ENCODE assay signal across 14 cellular contexts in genomic region chr21:14527690-14528652, GRCh38. TPM values are rescaled to one million over a fixed set of nuclear protein-coding genes. Genes with fewer than 3 reads are reported as not detected.
A peak's percentile ranks its signal among the peaks of the same experiment; 100 is the strongest.
DNase-seq lines count a peak whose midpoint lies in the region; ATAC-seq and TF ChIP-seq lines count a peak whose summit lies in the region.
"Had no signal": no experiment of that assay in that cellular context is flagged by ENCODE, and none has a peak within 500 bp of the region (broad histone marks: within the 10 kb centered on the region; RNA-seq: fewer than 3 reads in every experiment).

No MANE protein-coding gene starts in this region.

- POLR2A ChIA-PET in MCF 10A (lab: Yijun Ruan, JAX) (no interaction called here), PC-3 (lab: Charles Lee; ENCODE audit: unreplicated experiment) (no interaction called here)

- H3K27me3 Mint-ChIP-seq in MCF 10A (ENCODE audit: insufficient read depth, unreplicated experiment), result no peaks in the 10 kb centered on the region
- H3K27me3 Mint-ChIP-seq in dendritic cell treated with granulocyte-macrophage colony-stimulating factor and Interleukin-4, amounts not matched to agents 40 ng/mL and 50 ng/mL, for 4 days, result no peaks in the 10 kb centered on the region
- H3K27me3 Mint-ChIP-seq: brain had no signal

- CTCF ChIA-PET in MCF 10A (lab: Yijun Ruan, JAX) (interaction anchor here (0.6 to 0.7 kb wide), 3 partner anchors 35 to 234 kb away, joined by 4 read pairs; no protein-coding TSS in a partner anchor), mammary epithelial cell (lab: Charles Lee; ENCODE audit: low non-redundant PET) (no interaction called here), PC-3 (lab: Charles Lee) (no interaction called here)

- H3K9me2 ChIP-seq in PC-3 (replicated peaks; ENCODE audit: low read length), result no peaks in the 10 kb centered on the region

- H3K27ac ChIP-seq in mammary epithelial cell (ENCODE audit: insufficient read depth, low read depth, low read length) (no peak overlapping the region), PC-3 (ENCODE audit: low read length) (no peak overlapping the region), stomach (peak overlapping the region in 3 of 5 donors; percentile 10 to 48 (median 34))
- H3K27ac ChIP-seq: BLaER1 had no signal

- H3K4me1 ChIP-seq in mammary epithelial cell (ENCODE audit: insufficient read depth, low read length), result no peaks in the 10 kb centered on the region
- H3K4me1 ChIP-seq in PC-3 (ENCODE audit: insufficient read depth, low read length), result peaks cover 4% of the 10 kb centered on the region
- peaks cover 0 to 22% (median 0%) of the 10 kb centered on the region in 4 donors for H3K4me1 ChIP-seq in stomach
- H3K4me1 ChIP-seq: BLaER1 had no signal

- DNase-seq in MCF 10A (ENCODE audit: unreplicated experiment), result no peak
- no peak for DNase-seq in mammary epithelial cell
- DNase-seq in PC-3, result no peak
- no peak for DNase-seq in stomach
- no peak for DNase-seq in iPS-NIHi11 (ENCODE audit: low spot score)
- no peak for DNase-seq in NCI-H774 (lab: John Stamatoyannopoulos, UW)
- no peak for DNase-seq in globus pallidus (ENCODE audit: low spot score)
- DNase-seq: activated CD4-positive, alpha-beta T cell treated with anti-CD3 and anti-CD28 coated beads, Interleukin-2, amount 50 U/mL, for 48 hours; NCI-H2081 had no signal

- H3K4me1 Mint-ChIP-seq in MCF 10A (ENCODE audit: insufficient read depth, unreplicated experiment), result peaks cover 17% of the 10 kb centered on the region
- peaks cover 41% of the 10 kb centered on the region for H3K4me1 Mint-ChIP-seq in dendritic cell treated with granulocyte-macrophage colony-stimulating factor and Interleukin-4, amounts not matched to agents 40 ng/mL and 50 ng/mL, for 4 days (ENCODE audit: low read depth)

- no peaks in the 10 kb centered on the region for H3K9me3 ChIP-seq in mammary epithelial cell (replicated peaks; ENCODE audit: insufficient read depth, low read length)
- no peaks in the 10 kb centered on the region for H3K9me3 ChIP-seq in PC-3 (ENCODE audit: low read length)
- no peaks in the 10 kb centered on the region for H3K9me3 ChIP-seq in stomach
- H3K9me3 ChIP-seq: BLaER1 had no signal

- TF ChIP-seq CTCF in MCF 10A (IDR thresholded peaks at IDR 0.05; ENCODE audit: unreplicated experiment) (no peak), mammary epithelial cell (conservative IDR thresholded peaks at IDR 0.05 in 1 of 2, IDR thresholded peaks at IDR 0.05 in 1 of 2; ENCODE audit: extremely low read depth in 1 of 2, insufficient read depth in 1 of 2, low read depth in 1 of 2, low read length in 2 of 2) (no peak), PC-3 (conservative IDR thresholded peaks at IDR 0.05; ENCODE audit: low read depth, low read length) (no peak), stomach (IDR thresholded peaks at IDR 0.05) (no peak)

- H3K36me3 ChIP-seq in mammary epithelial cell (ENCODE audit: insufficient read depth, low read length) (no peaks in the 10 kb centered on the region), PC-3 (ENCODE audit: low read depth, low read length) (no peaks in the 10 kb centered on the region), stomach (no peaks in the 10 kb centered on the region)
- H3K36me3 ChIP-seq: BLaER1 had no signal

- no peaks in the 10 kb centered on the region for H4K20me1 ChIP-seq in mammary epithelial cell (ENCODE audit: insufficient read depth, low read length)
- H4K20me1 ChIP-seq in PC-3 (ENCODE audit: low read length), result no peaks in the 10 kb centered on the region
- H4K20me1 ChIP-seq: BLaER1 had no signal

- WGBS in mammary epithelial cell (ENCODE audit: low coverage, missing lambda C conversion rate), result 51% methylated on average over 2 of the region's 2 CpGs
- 69 to 84% (median 74%) methylated on average over 2 of the region's 2 CpGs for WGBS in stomach, 5 donors

- no peaks in the 10 kb centered on the region for H3F3A ChIP-seq in PC-3 (ENCODE audit: low read length, unreplicated experiment)

- no peak overlapping the region for H2AFZ ChIP-seq in mammary epithelial cell (ENCODE audit: low read depth, low read length)
- peak overlapping the region; percentile 33 for H2AFZ ChIP-seq in PC-3 (ENCODE audit: low read length)

- TF ChIP-seq EP300 in stomach (IDR thresholded peaks at IDR 0.05), result no peak

- peak overlapping the region; percentile 63 for H3K27ac Mint-ChIP-seq in MCF 10A (ENCODE audit: low read depth, unreplicated experiment)
- H3K27ac Mint-ChIP-seq in dendritic cell treated with granulocyte-macrophage colony-stimulating factor and Interleukin-4, amounts not matched to agents 40 ng/mL and 50 ng/mL, for 4 days, result peak overlapping the region; percentile 80
- H3K27ac Mint-ChIP-seq: brain had no signal

- ATAC-seq in PC-3, result no peak

- intact Hi-C loops in MCF 10A (cut with micrococcal nuclease) (no loop called here), mammary epithelial cell (cut with micrococcal nuclease) (no loop called here), PC-3 (cut with micrococcal nuclease) (no loop called here), stomach (cut with DNase I; ENCODE audit: low total_unique reads) (no loop called here)
- intact Hi-C loops in dendritic cell treated with granulocyte-macrophage colony-stimulating factor and Interleukin-4, amounts not matched to agents 40 ng/mL and 50 ng/mL, for 4 days (cut with micrococcal nuclease), result no loop called here

- H3K9ac ChIP-seq in mammary epithelial cell (ENCODE audit: insufficient read depth, low read length) (no peak overlapping the region), PC-3 (ENCODE audit: low read length) (no peak overlapping the region)
- H3K9ac ChIP-seq: BLaER1 had no signal

- in situ Hi-C loops in mammary epithelial cell (cut with MboI; ENCODE audit: low sequenced_read_pairs in 2 of 2), result no loop called here

- no peaks in the 10 kb centered on the region for H3K79me2 ChIP-seq in mammary epithelial cell (ENCODE audit: insufficient read depth, low read length)
- no peaks in the 10 kb centered on the region for H3K79me2 ChIP-seq in PC-3 (ENCODE audit: low read length)

- BruUV-seq in MCF 10A (replicated peaks; lab: Mats Ljungman, UMichigan) (no TSS peak), mammary epithelial cell (replicated peaks; lab: Mats Ljungman, UMichigan) (no TSS peak), PC-3 (replicated peaks; lab: Mats Ljungman, UMichigan) (no TSS peak)

- H3K4me2 ChIP-seq in mammary epithelial cell (ENCODE audit: insufficient read depth, low read depth, low read length) (no peak overlapping the region), PC-3 (ENCODE audit: low read length) (peak overlapping the region; percentile 17; the same call in 1 of the 2 replicates)
- H3K4me2 ChIP-seq: BLaER1 had no signal

- H3K36me3 Mint-ChIP-seq in MCF 10A (ENCODE audit: insufficient read depth, unreplicated experiment), result peaks cover 6% of the 10 kb centered on the region
- peaks cover 26% of the 10 kb centered on the region for H3K36me3 Mint-ChIP-seq in dendritic cell treated with granulocyte-macrophage colony-stimulating factor and Interleukin-4, amounts not matched to agents 40 ng/mL and 50 ng/mL, for 4 days (ENCODE audit: low read depth)
- H3K36me3 Mint-ChIP-seq: brain had no signal

- H3K4me3 ChIP-seq in mammary epithelial cell (replicated peaks in 1 of 3; ENCODE audit: insufficient read depth in 1 of 3, low read depth in 2 of 3, low read length in 3 of 3) (no peak overlapping the region), PC-3 (ENCODE audit: low read length) (no peak overlapping the region), stomach (no peak overlapping the region)
- H3K4me3 ChIP-seq: BLaER1 had no signal

- no peak overlapping the region for H3K4me3 Mint-ChIP-seq in MCF 10A (ENCODE audit: unreplicated experiment)
- peak overlapping the region; percentile 36 for H3K4me3 Mint-ChIP-seq in dendritic cell treated with granulocyte-macrophage colony-stimulating factor and Interleukin-4, amounts not matched to agents 40 ng/mL and 50 ng/mL, for 4 days
- H3K4me3 Mint-ChIP-seq: brain had no signal

- H3K9me3 Mint-ChIP-seq in MCF 10A (ENCODE audit: unreplicated experiment), result peaks cover 5% of the 10 kb centered on the region
- no peaks in the 10 kb centered on the region for H3K9me3 Mint-ChIP-seq in dendritic cell treated with granulocyte-macrophage colony-stimulating factor and Interleukin-4, amounts not matched to agents 40 ng/mL and 50 ng/mL, for 4 days
- H3K9me3 Mint-ChIP-seq: brain had no signal

- H3K27me3 ChIP-seq in mammary epithelial cell (ENCODE audit: insufficient read depth, low read length) (no peaks in the 10 kb centered on the region), PC-3 (ENCODE audit: low read length) (peaks cover 14% of the 10 kb centered on the region), stomach (no peaks in the 10 kb centered on the region)
- H3K27me3 ChIP-seq: BLaER1 had no signal

- dilution Hi-C loops in mammary epithelial cell (cut with HindIII; ENCODE audit: low sequenced_read_pairs), result no loop called here

- TF ChIP-seq POLR2A in stomach (IDR thresholded peaks at IDR 0.05), result no peak

RNA-seq across cellular contexts. Expression of gene SAMSN1, which starts 18.1 kb away (rescaled TPM):
- total RNA-seq in MCF 10A (2022) (2.3 and 6.8 TPM in 2 replicates), mammary epithelial cell (not detected), PC-3 (2014; rRNA removed) (0.63 TPM in 1 of 2 replicates, not detected in the other), stomach (10 to 100 TPM in 3 of 5 donors, 1 to 10 TPM in 1, not detected in 1; 1.6 to 21.6 (median 19.4) TPM)
- polyA plus RNA-seq in mammary epithelial cell (not detected), stomach (10 to 100 TPM in 2 of 3 donors, 1 to 10 TPM in 1; 4.2 to 11.1 (median 10.5) TPM)
- not detected for polyA minus RNA-seq in mammary epithelial cell
- total RNA-seq: osteocyte had no signal
- polyA plus RNA-seq: keratinocyte had no signal

Comparison
In these comparisons a context has a peak if more than half of its experiments do, and no peak if none do; other contexts are left out.
1. H3K27ac ChIP-seq: peak in stomach (3 of 5); none in mammary epithelial cell (single experiment) and PC-3 (single experiment).